ENCODE assay signal across 1 cellular context in the genomic region with DNA sequence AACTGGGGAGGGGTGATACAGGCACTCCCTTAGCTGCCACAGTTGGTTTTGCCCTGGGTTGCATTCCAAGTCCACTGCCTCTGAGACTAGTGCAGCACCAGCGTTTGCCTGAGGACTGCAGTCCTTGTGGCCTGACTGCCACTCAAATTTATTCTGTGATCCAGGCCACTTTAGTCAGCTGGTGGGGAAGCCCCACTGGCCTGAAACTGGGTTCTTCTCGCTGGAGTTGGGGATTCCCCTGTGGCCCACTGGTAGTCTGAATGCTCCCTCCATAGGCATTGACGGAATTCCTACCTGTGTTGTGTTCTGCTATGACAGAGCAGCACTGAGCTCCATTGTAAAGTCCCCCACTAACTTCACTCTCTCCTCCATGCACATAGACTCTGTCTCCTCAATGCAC.
TF ChIP-seq lines count a peak whose summit lies in the region.

No MANE protein-coding gene starts in this region.

TF ChIP-seq in GM12878, 131 proteins besides CTCF, POLR2A, EP300 and RAD21 (continued from another document and continues in another):
- TF ChIP-seq PKNOX1 (IDR thresholded peaks at IDR 0.05) (peak; percentile 86), KDM1A (IDR thresholded peaks at IDR 0.05; ENCODE audit: borderline replicate concordance) (no peak), IKZF1 (conservative IDR thresholded peaks at IDR 0.05) (peak; percentile 47), ZBTB11 (CRISPR knock-in tag; IDR thresholded peaks at IDR 0.05) (no peak), ASH2L (IDR thresholded peaks at IDR 0.05; ENCODE audit: borderline replicate concordance, low read depth) (no peak), ZNF217 (IDR thresholded peaks at IDR 0.05) (no peak), FOXK2 (IDR thresholded peaks at IDR 0.05) (no peak), RUNX3 (IDR thresholded peaks at IDR 0.05; ENCODE audit: low read length) (no peak), HDGF (IDR thresholded peaks at IDR 0.05) (no peak), HDAC2 (IDR thresholded peaks at IDR 0.05) (no peak), ELK1 (IDR thresholded peaks at IDR 0.05; ENCODE audit: low read depth, low read length) (no peak), RB1 (IDR thresholded peaks at IDR 0.05; ENCODE audit: borderline replicate concordance) (no peak), WRNIP1 (IDR thresholded peaks at IDR 0.05; ENCODE audit: borderline replicate concordance, low read depth, low read length) (no peak), RCOR1 (conservative IDR thresholded peaks at IDR 0.05; ENCODE audit: low read depth, low read length) (no peak), SMAD5 (IDR thresholded peaks at IDR 0.05; ENCODE audit: low read depth) (no peak), TCF3 (IDR thresholded peaks at IDR 0.05; ENCODE audit: borderline replicate concordance, insufficient read depth, low read depth, low read length) (no peak), PBX3 (IDR thresholded peaks at IDR 0.05; ENCODE audit: insufficient replicate concordance, low read depth, low read length) (peak; percentile 76), ZNF592 (IDR thresholded peaks at IDR 0.05) (no peak), ZZZ3 (IDR thresholded peaks at IDR 0.05; ENCODE audit: control insufficient read depth, insufficient read length, low read depth) (no peak), PAX5 (IDR thresholded peaks at IDR 0.05; ENCODE audit: borderline replicate concordance, low read depth, low read length) (no peak), STAT3 (IDR thresholded peaks at IDR 0.05; ENCODE audit: low read depth, low read length) (no peak), SMARCA5 (IDR thresholded peaks at IDR 0.05) (no peak), NR2F1 (conservative IDR thresholded peaks at IDR 0.05) (no peak), PAX8 (IDR thresholded peaks at IDR 0.05) (no peak), SUZ12 (IDR thresholded peaks at IDR 0.05; ENCODE audit: unreplicated experiment) (no peak), IKZF2 (IDR thresholded peaks at IDR 0.05) (no peak), NRF1 (conservative IDR thresholded peaks at IDR 0.05; ENCODE audit: low read depth, low read length) (no peak), JUND (IDR thresholded peaks at IDR 0.05; ENCODE audit: low read depth, low read length) (no peak), EED (IDR thresholded peaks at IDR 0.05; ENCODE audit: low read depth) (peak; percentile 85)
- TF ChIP-seq, protein P1, sequence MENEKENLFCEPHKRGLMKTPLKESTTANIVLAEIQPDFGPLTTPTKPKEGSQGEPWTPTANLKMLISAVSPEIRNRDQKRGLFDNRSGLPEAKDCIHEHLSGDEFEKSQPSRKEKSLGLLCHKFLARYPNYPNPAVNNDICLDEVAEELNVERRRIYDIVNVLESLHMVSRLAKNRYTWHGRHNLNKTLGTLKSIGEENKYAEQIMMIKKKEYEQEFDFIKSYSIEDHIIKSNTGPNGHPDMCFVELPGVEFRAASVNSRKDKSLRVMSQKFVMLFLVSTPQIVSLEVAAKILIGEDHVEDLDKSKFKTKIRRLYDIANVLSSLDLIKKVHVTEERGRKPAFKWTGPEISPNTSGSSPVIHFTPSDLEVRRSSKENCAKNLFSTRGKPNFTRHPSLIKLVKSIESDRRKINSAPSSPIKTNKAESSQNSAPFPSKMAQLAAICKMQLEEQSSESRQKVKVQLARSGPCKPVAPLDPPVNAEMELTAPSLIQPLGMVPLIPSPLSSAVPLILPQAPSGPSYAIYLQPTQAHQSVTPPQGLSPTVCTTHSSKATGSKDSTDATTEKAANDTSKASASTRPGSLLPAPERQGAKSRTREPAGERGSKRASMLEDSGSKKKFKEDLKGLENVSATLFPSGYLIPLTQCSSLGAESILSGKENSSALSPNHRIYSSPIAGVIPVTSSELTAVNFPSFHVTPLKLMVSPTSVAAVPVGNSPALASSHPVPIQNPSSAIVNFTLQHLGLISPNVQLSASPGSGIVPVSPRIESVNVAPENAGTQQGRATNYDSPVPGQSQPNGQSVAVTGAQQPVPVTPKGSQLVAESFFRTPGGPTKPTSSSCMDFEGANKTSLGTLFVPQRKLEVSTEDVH (IDR thresholded peaks at IDR 0.05; ENCODE audit: low read depth, partially characterized antibody) = no peak
- TF ChIP-seq, protein P2, sequence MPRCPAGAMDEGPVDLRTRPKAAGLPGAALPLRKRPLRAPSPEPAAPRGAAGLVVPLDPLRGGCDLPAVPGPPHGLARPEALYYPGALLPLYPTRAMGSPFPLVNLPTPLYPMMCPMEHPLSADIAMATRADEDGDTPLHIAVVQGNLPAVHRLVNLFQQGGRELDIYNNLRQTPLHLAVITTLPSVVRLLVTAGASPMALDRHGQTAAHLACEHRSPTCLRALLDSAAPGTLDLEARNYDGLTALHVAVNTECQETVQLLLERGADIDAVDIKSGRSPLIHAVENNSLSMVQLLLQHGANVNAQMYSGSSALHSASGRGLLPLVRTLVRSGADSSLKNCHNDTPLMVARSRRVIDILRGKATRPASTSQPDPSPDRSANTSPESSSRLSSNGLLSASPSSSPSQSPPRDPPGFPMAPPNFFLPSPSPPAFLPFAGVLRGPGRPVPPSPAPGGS (IDR thresholded peaks at IDR 0.05; ENCODE audit: borderline replicate concordance, insufficient read depth, low read depth, low read length, poor library complexity, severe bottlenecking) = no peak
- TF ChIP-seq, protein P3, sequence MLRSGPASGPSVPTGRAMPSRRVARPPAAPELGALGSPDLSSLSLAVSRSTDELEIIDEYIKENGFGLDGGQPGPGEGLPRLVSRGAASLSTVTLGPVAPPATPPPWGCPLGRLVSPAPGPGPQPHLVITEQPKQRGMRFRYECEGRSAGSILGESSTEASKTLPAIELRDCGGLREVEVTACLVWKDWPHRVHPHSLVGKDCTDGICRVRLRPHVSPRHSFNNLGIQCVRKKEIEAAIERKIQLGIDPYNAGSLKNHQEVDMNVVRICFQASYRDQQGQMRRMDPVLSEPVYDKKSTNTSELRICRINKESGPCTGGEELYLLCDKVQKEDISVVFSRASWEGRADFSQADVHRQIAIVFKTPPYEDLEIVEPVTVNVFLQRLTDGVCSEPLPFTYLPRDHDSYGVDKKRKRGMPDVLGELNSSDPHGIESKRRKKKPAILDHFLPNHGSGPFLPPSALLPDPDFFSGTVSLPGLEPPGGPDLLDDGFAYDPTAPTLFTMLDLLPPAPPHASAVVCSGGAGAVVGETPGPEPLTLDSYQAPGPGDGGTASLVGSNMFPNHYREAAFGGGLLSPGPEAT (IDR thresholded peaks at IDR 0.05; ENCODE audit: low read depth) = peak; percentile 35; the same call in 1 of the 2 replicates
- TF ChIP-seq, protein P4, sequence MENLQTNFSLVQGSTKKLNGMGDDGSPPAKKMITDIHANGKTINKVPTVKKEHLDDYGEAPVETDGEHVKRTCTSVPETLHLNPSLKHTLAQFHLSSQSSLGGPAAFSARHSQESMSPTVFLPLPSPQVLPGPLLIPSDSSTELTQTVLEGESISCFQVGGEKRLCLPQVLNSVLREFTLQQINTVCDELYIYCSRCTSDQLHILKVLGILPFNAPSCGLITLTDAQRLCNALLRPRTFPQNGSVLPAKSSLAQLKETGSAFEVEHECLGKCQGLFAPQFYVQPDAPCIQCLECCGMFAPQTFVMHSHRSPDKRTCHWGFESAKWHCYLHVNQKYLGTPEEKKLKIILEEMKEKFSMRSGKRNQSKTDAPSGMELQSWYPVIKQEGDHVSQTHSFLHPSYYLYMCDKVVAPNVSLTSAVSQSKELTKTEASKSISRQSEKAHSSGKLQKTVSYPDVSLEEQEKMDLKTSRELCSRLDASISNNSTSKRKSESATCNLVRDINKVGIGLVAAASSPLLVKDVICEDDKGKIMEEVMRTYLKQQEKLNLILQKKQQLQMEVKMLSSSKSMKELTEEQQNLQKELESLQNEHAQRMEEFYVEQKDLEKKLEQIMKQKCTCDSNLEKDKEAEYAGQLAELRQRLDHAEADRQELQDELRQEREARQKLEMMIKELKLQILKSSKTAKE (IDR thresholded peaks at IDR 0.05; ENCODE audit: low read depth, poor library complexity, severe bottlenecking) = no peak
- TF ChIP-seq, protein P5, sequence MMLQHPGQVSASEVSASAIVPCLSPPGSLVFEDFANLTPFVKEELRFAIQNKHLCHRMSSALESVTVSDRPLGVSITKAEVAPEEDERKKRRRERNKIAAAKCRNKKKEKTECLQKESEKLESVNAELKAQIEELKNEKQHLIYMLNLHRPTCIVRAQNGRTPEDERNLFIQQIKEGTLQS (IDR thresholded peaks at IDR 0.05; ENCODE audit: borderline replicate concordance, extremely low read depth, low read depth, low read length) = no peak
